8 cellular contexts compared by ENCODE assay signal in genomic region chr12:62192486-62193250, GRCh38.
A peak's percentile ranks its signal among the peaks of the same experiment; 100 is the strongest.
DNase-seq lines count a peak whose midpoint lies in the region; ATAC-seq and TF ChIP-seq lines count a peak whose summit lies in the region.

No MANE protein-coding gene starts in this region.

- no peaks in the 10 kb centered on the region for H3K9me3 Mint-ChIP-seq in activated T-cell treated with anti-CD3 and anti-CD28 coated beads, Interleukin-2, amount 50 U/mL, for 24 hours
- no peaks in the 10 kb centered on the region for H3K9me3 Mint-ChIP-seq in naive thymus-derived CD4-positive, alpha-beta T cell

- DNase-seq in Daoy (ENCODE audit: low read depth): peak; percentile 82
- DNase-seq in HuH-7 (ENCODE audit: low spot score): peak; percentile 89
- peak; percentile 70 for DNase-seq in NT2/D1 (ENCODE audit: low read depth, low spot score)
- DNase-seq in activated T-cell treated with anti-CD3 and anti-CD28 coated beads, Interleukin-2, amount 50 U/mL, for 24 hours: peak; percentile 69
- DNase-seq in fibroblast of mammary gland (ENCODE audit: low read depth): peak; percentile 84
- DNase-seq in naive thymus-derived CD4-positive, alpha-beta T cell: peak; percentile 14 to 85 (median 72)

- peak; percentile 92 for ATAC-seq in GM21717 (IDR thresholded peaks at IDR 0.05; ENCODE audit: unreplicated experiment)
- ATAC-seq in naive thymus-derived CD4-positive, alpha-beta T cell: peak; percentile 92

- H3K27ac ChIP-seq in naive thymus-derived CD4-positive, alpha-beta T cell (ENCODE audit: low read depth, low read length): no peak overlapping the region
- H3K27ac ChIP-seq in thymus (ENCODE audit: low read depth): no peak overlapping the region

- H3K9ac ChIP-seq in NT2/D1 (ENCODE audit: insufficient read length, low read depth): peak overlapping the region; percentile 72

- H3K36me3 Mint-ChIP-seq in activated T-cell treated with anti-CD3 and anti-CD28 coated beads, Interleukin-2, amount 50 U/mL, for 24 hours (ENCODE audit: low read depth): no peaks in the 10 kb centered on the region
- H3K36me3 Mint-ChIP-seq in naive thymus-derived CD4-positive, alpha-beta T cell: no peaks in the 10 kb centered on the region

- POLR2A ChIA-PET in naive thymus-derived CD4-positive, alpha-beta T cell (lab: Charles Lee): no interaction called here

- H3K4me3 Mint-ChIP-seq in activated T-cell treated with anti-CD3 and anti-CD28 coated beads, Interleukin-2, amount 50 U/mL, for 24 hours: peak overlapping the region; percentile 75
- H3K4me3 Mint-ChIP-seq in naive thymus-derived CD4-positive, alpha-beta T cell: peak overlapping the region; percentile 84 to 95 (median 90)

- intact Hi-C loops in naive thymus-derived CD4-positive, alpha-beta T cell (cut with micrococcal nuclease): loop anchor here (1.0 to 10.0 kb wide), 10 partner anchors 18 to 1507 kb away; partner anchors contain the start of gene USP15 (in 1 of the 2)

- H3K27me3 ChIP-seq in NT2/D1 (ENCODE audit: insufficient read depth, insufficient read length): peaks cover 37% of the 10 kb centered on the region
- peaks cover 12 to 19% of the 10 kb centered on the region in 2 donors for H3K27me3 ChIP-seq in naive thymus-derived CD4-positive, alpha-beta T cell (ENCODE audit: control insufficient read depth in 2 of 2, insufficient read depth in 2 of 2, low read length in 2 of 2)
- H3K27me3 ChIP-seq in thymus (ENCODE audit: control insufficient read depth, insufficient read depth): peaks cover 20% of the 10 kb centered on the region

- peaks cover 21% of the 10 kb centered on the region for H3K4me1 Mint-ChIP-seq in activated T-cell treated with anti-CD3 and anti-CD28 coated beads, Interleukin-2, amount 50 U/mL, for 24 hours (ENCODE audit: low read depth)
- H3K4me1 Mint-ChIP-seq in naive thymus-derived CD4-positive, alpha-beta T cell: peaks cover 8 to 27% (median 24%) of the 10 kb centered on the region in 7 donors

- H3K27ac Mint-ChIP-seq in activated T-cell treated with anti-CD3 and anti-CD28 coated beads, Interleukin-2, amount 50 U/mL, for 24 hours: no peak overlapping the region
- peak overlapping the region in 2 of 9 donors; percentile 9 to 63 for H3K27ac Mint-ChIP-seq in naive thymus-derived CD4-positive, alpha-beta T cell

- 13% methylated on average over 20 of the region's 20 CpGs for WGBS in thymus

- H3K4me1 ChIP-seq in NT2/D1 (ENCODE audit: insufficient read depth, insufficient read length) (no peaks in the 10 kb centered on the region), thymus (ENCODE audit: control insufficient read depth, insufficient read depth, low read length) (peaks cover 2% of the 10 kb centered on the region)
- H3K4me1 ChIP-seq in naive thymus-derived CD4-positive, alpha-beta T cell (ENCODE audit: control insufficient read depth in 2 of 2, insufficient read depth in 2 of 2, low read length in 2 of 2): peaks cover 22 to 23% of the 10 kb centered on the region in 2 donors

- H3K36me3 ChIP-seq in NT2/D1 (ENCODE audit: insufficient read depth, insufficient read length, low read length) (no peaks in the 10 kb centered on the region), thymus (ENCODE audit: control insufficient read depth, insufficient read depth) (no peaks in the 10 kb centered on the region)
- H3K36me3 ChIP-seq in naive thymus-derived CD4-positive, alpha-beta T cell (ENCODE audit: control insufficient read depth in 2 of 3, insufficient read depth in 3 of 3, low read length in 3 of 3): no peaks in the 10 kb centered on the region

- 0 out of 2 replicates have a peak, but pooled peaks cover 7% of the 10 kb centered on the region for H3K9me3 ChIP-seq in NT2/D1 (ENCODE audit: insufficient read depth, low read length)
- H3K9me3 ChIP-seq in naive thymus-derived CD4-positive, alpha-beta T cell (ENCODE audit: control insufficient read depth in 2 of 3, low read length in 3 of 3): no peaks in the 10 kb centered on the region
- no peaks in the 10 kb centered on the region for H3K9me3 ChIP-seq in thymus (ENCODE audit: control insufficient read depth)

- H3K27me3 Mint-ChIP-seq in activated T-cell treated with anti-CD3 and anti-CD28 coated beads, Interleukin-2, amount 50 U/mL, for 24 hours: peaks cover 47% of the 10 kb centered on the region
- H3K27me3 Mint-ChIP-seq in naive thymus-derived CD4-positive, alpha-beta T cell: peaks cover 23 to 81% (median 38%) of the 10 kb centered on the region in 5 donors

- CTCF ChIA-PET in naive thymus-derived CD4-positive, alpha-beta T cell (lab: Charles Lee): interaction anchor here (0.6 to 2.4 kb wide), 7 partner anchors 18 to 70 kb away, joined by 3 to 8 read pairs (median 4); no protein-coding TSS in a partner anchor

- peak; percentile 81 for TF ChIP-seq CTCF in fibroblast of mammary gland (conservative IDR thresholded peaks at IDR 0.05; ENCODE audit: control insufficient read depth, insufficient read depth, low read depth, low read length)

- peak overlapping the region; percentile 72 for H3K4me3 ChIP-seq in NT2/D1 (ENCODE audit: insufficient read length, low read depth)
- H3K4me3 ChIP-seq in fibroblast of mammary gland (ENCODE audit: control insufficient read depth, low read depth, low read length): peak overlapping the region; percentile 27
- H3K4me3 ChIP-seq in naive thymus-derived CD4-positive, alpha-beta T cell (ENCODE audit: low read length): peak overlapping the region; percentile 40
- peak overlapping the region; percentile 41 for H3K4me3 ChIP-seq in thymus (ENCODE audit: low read length)
